ENCODE assay signal across 12 cellular contexts in genomic region chr7:149871576-149871975, GRCh38. TPM values are rescaled to one million over a fixed set of nuclear protein-coding genes. Genes with fewer than 3 reads are reported as not detected.
DNase-seq lines count a peak whose midpoint lies in the region; ATAC-seq lines count a peak whose summit lies in the region.
"Had no signal": no experiment of that assay in that cellular context is flagged by ENCODE, and none has a peak within 500 bp of the region (broad histone marks: within the 10 kb centered on the region; RNA-seq: fewer than 3 reads in every experiment).

No MANE protein-coding gene starts in this region.

- H3K36me3 Mint-ChIP-seq in activated CD8-positive, alpha-beta memory T cell treated with anti-CD3 and anti-CD28 coated beads, Interleukin-2, amount 10 ng/mL, durations not matched to agents 7 days and 5 days: peaks cover 10% of the 10 kb centered on the region
- no peaks in the 10 kb centered on the region for H3K36me3 Mint-ChIP-seq in stimulated activated effector memory CD8-positive, alpha-beta T cell treated with anti-CD3 and anti-CD28 coated beads, Interleukin-12 subunit alpha, Interleukin-12 subunit beta, amount 100 ng/mL, for 72 hours

- CTCF ChIA-PET in activated CD8-positive, alpha-beta memory T cell treated with anti-CD3 and anti-CD28 coated beads, Interleukin-2, amount 10 ng/mL, durations not matched to agents 7 days and 5 days (lab: Charles Lee): interaction anchor here (0.6 to 3.6 kb wide), 5 partner anchors 9 to 610 kb away, joined by 3 to 17 read pairs (median 7); partner anchors contain the start of gene ZNF862

- no peak for ATAC-seq in activated CD8-positive, alpha-beta memory T cell treated with anti-CD3 and anti-CD28 coated beads, Interleukin-2, amount 10 ng/mL, durations not matched to agents 7 days and 5 days
- no peak for ATAC-seq in stimulated activated effector memory CD8-positive, alpha-beta T cell treated with anti-CD3 and anti-CD28 coated beads, Interleukin-12 subunit alpha, Interleukin-12 subunit beta, amount 100 ng/mL, for 72 hours
- ATAC-seq in HG02973 (IDR thresholded peaks at IDR 0.05; ENCODE audit: unreplicated experiment): no peak
- ATAC-seq: HCT116, Right ventricle myocardium inferior had no signal

- no peaks in the 10 kb centered on the region for H3K9me3 Mint-ChIP-seq in activated CD8-positive, alpha-beta memory T cell treated with anti-CD3 and anti-CD28 coated beads, Interleukin-2, amount 10 ng/mL, durations not matched to agents 7 days and 5 days (ENCODE audit: low read depth)
- H3K9me3 Mint-ChIP-seq in stimulated activated effector memory CD8-positive, alpha-beta T cell treated with anti-CD3 and anti-CD28 coated beads, Interleukin-12 subunit alpha, Interleukin-12 subunit beta, amount 100 ng/mL, for 72 hours: no peaks in the 10 kb centered on the region

- H3K4me1 Mint-ChIP-seq in activated CD8-positive, alpha-beta memory T cell treated with anti-CD3 and anti-CD28 coated beads, Interleukin-2, amount 10 ng/mL, durations not matched to agents 7 days and 5 days: peaks cover 81% of the 10 kb centered on the region
- peaks cover 71% of the 10 kb centered on the region for H3K4me1 Mint-ChIP-seq in stimulated activated effector memory CD8-positive, alpha-beta T cell treated with anti-CD3 and anti-CD28 coated beads, Interleukin-12 subunit alpha, Interleukin-12 subunit beta, amount 100 ng/mL, for 72 hours

- peak overlapping the region; percentile 44 for H3K27ac Mint-ChIP-seq in activated CD8-positive, alpha-beta memory T cell treated with anti-CD3 and anti-CD28 coated beads, Interleukin-2, amount 10 ng/mL, durations not matched to agents 7 days and 5 days
- peak overlapping the region; percentile 40 for H3K27ac Mint-ChIP-seq in stimulated activated effector memory CD8-positive, alpha-beta T cell treated with anti-CD3 and anti-CD28 coated beads, Interleukin-12 subunit alpha, Interleukin-12 subunit beta, amount 100 ng/mL, for 72 hours

- H3K4me3 Mint-ChIP-seq in activated CD8-positive, alpha-beta memory T cell treated with anti-CD3 and anti-CD28 coated beads, Interleukin-2, amount 10 ng/mL, durations not matched to agents 7 days and 5 days: peak overlapping the region; percentile 9
- peak overlapping the region; percentile 77 for H3K4me3 Mint-ChIP-seq in stimulated activated effector memory CD8-positive, alpha-beta T cell treated with anti-CD3 and anti-CD28 coated beads, Interleukin-12 subunit alpha, Interleukin-12 subunit beta, amount 100 ng/mL, for 72 hours

- no peaks in the 10 kb centered on the region for H3K27me3 Mint-ChIP-seq in activated CD8-positive, alpha-beta memory T cell treated with anti-CD3 and anti-CD28 coated beads, Interleukin-2, amount 10 ng/mL, durations not matched to agents 7 days and 5 days

- DNase-seq in activated CD8-positive, alpha-beta memory T cell treated with anti-CD3 and anti-CD28 coated beads, Interleukin-2, amount 10 ng/mL, durations not matched to agents 7 days and 5 days: no peak
- no peak for DNase-seq in activated CD8-positive, alpha-beta memory T cell treated with anti-CD3 and anti-CD28 coated beads for 24 hours
- DNase-seq in SW480 (ENCODE audit: low spot score) (peak; percentile 57), ecto neural progenitor cell (ENCODE audit: low spot score) (peak; percentile 29), AG20443 (ENCODE audit: low spot score) (no peak), EL (no peak)
- peak in 1 of 2 donors; percentile 53 for DNase-seq in stimulated activated effector memory CD8-positive, alpha-beta T cell treated with anti-CD3 and anti-CD28 coated beads, Interleukin-12 subunit alpha, Interleukin-12 subunit beta, amount 100 ng/mL, for 72 hours (ENCODE audit: low spot score in 2 of 2)
- DNase-seq: NCI-H1092, NCI-H524 had no signal

RNA-seq across cellular contexts. Expression of gene ATP6V0E2, which starts 2.2 kb away (rescaled TPM):
- total RNA-seq in activated CD8-positive, alpha-beta memory T cell treated with anti-CD3 and anti-CD28 coated beads, Interleukin-2, amount 10 ng/mL, durations not matched to agents 7 days and 5 days: 10 to 100 TPM; 63.1 to 71.3 TPM

RNA-seq across cellular contexts. Expression of gene ZNF862, which starts 33.4 kb away (rescaled TPM):
- 10 to 100 TPM; 23.1 to 24.8 TPM for total RNA-seq in activated CD8-positive, alpha-beta memory T cell treated with anti-CD3 and anti-CD28 coated beads, Interleukin-2, amount 10 ng/mL, durations not matched to agents 7 days and 5 days

Comparison
In these comparisons a context has a peak if more than half of its experiments do, and no peak if none do; other contexts are left out.
1. DNase-seq: peak in SW480 (single experiment) and ecto neural progenitor cell (single experiment); none in activated CD8-positive, alpha-beta memory T cell treated with anti-CD3 and anti-CD28 coated beads, Interleukin-2, amount 10 ng/mL, durations not matched to agents 7 days and 5 days (single experiment), activated CD8-positive, alpha-beta memory T cell treated with anti-CD3 and anti-CD28 coated beads for 24 hours (single experiment), AG20443 (single experiment) and EL (single experiment).